ENCODE assay signal across 23 cellular contexts in genomic region chr1:4344065-4344753, GRCh38.
DNase-seq lines count a peak whose midpoint lies in the region; ATAC-seq and TF ChIP-seq lines count a peak whose summit lies in the region.
"Had no signal": no experiment of that assay in that cellular context is flagged by ENCODE, and none has a peak within 500 bp of the region (broad histone marks: within the 10 kb centered on the region; RNA-seq: fewer than 3 reads in every experiment).

No MANE protein-coding gene starts in this region.

- H3K9me3 ChIP-seq in CD8-positive, alpha-beta memory T cell (ENCODE audit: low read length) = no peaks in the 10 kb centered on the region
- H3K9me3 ChIP-seq: mucosa of descending colon, SJCRH30 had no signal

- intact Hi-C loops in activated B cell treated with CpG ODN at 0.5 μM for 24 hours (cut with micrococcal nuclease) = no loop called here
- intact Hi-C loops in activated CD4-positive, alpha-beta memory T cell treated with anti-CD3 and anti-CD28 coated beads for 36 hours (cut with micrococcal nuclease) = no loop called here

- H3K27ac Mint-ChIP-seq in stimulated activated naive CD8-positive, alpha-beta T cell treated with anti-CD3 and anti-CD28 coated beads, Interleukin-15, amount 100 ng/mL, for 72 hours = peak overlapping the region; percentile 93
- H3K27ac Mint-ChIP-seq in activated B cell treated with CpG ODN at 0.5 μM for 24 hours (no peak overlapping the region), type B pancreatic cell (peak overlapping the region; percentile 40)
- no peak overlapping the region for H3K27ac Mint-ChIP-seq in CD8-positive, alpha-beta memory T cell
- no peak overlapping the region for H3K27ac Mint-ChIP-seq in activated CD4-positive, alpha-beta memory T cell treated with anti-CD3 and anti-CD28 coated beads for 36 hours
- H3K27ac Mint-ChIP-seq: activated CD8-positive, alpha-beta T cell treated with anti-CD3 and anti-CD28 coated beads for 36 hours; activated naive CD4-positive, alpha-beta T cell treated with anti-CD3 and anti-CD28 coated beads, Interleukin-2, amount 50 U/mL, for 24 hours; CD14-positive monocyte; T-helper 1 cell treated with Interleukin-12 subunit alpha and Interleukin-12 subunit beta and Interleukin-4 antibody, amounts not matched to agents 30 μg/mL and 1 μg/mL, for 36 hours had no signal

- POLR2A ChIA-PET in activated B cell treated with CpG ODN at 0.5 μM for 24 hours (lab: Charles Lee) = no interaction called here
- POLR2A ChIA-PET in CD8-positive, alpha-beta memory T cell (lab: Charles Lee) = no interaction called here
- POLR2A ChIA-PET in activated CD4-positive, alpha-beta memory T cell treated with anti-CD3 and anti-CD28 coated beads for 36 hours (lab: Charles Lee) = no interaction called here

- H3K4me3 Mint-ChIP-seq in stimulated activated naive CD8-positive, alpha-beta T cell treated with anti-CD3 and anti-CD28 coated beads, Interleukin-15, amount 100 ng/mL, for 72 hours = no peak overlapping the region
- H3K4me3 Mint-ChIP-seq in activated B cell treated with CpG ODN at 0.5 μM for 24 hours (no peak overlapping the region), type B pancreatic cell (peak overlapping the region; percentile 60)
- no peak overlapping the region for H3K4me3 Mint-ChIP-seq in CD8-positive, alpha-beta memory T cell
- H3K4me3 Mint-ChIP-seq in activated CD4-positive, alpha-beta memory T cell treated with anti-CD3 and anti-CD28 coated beads for 36 hours = no peak overlapping the region
- H3K4me3 Mint-ChIP-seq: activated CD8-positive, alpha-beta T cell treated with anti-CD3 and anti-CD28 coated beads for 36 hours; activated naive CD4-positive, alpha-beta T cell treated with anti-CD3 and anti-CD28 coated beads, Interleukin-2, amount 50 U/mL, for 24 hours; CD14-positive monocyte; T-helper 1 cell treated with Interleukin-12 subunit alpha and Interleukin-12 subunit beta and Interleukin-4 antibody, amounts not matched to agents 30 μg/mL and 1 μg/mL, for 36 hours had no signal

- H3K36me3 Mint-ChIP-seq in activated B cell treated with CpG ODN at 0.5 μM for 24 hours (ENCODE audit: low read depth) (no peaks in the 10 kb centered on the region), type B pancreatic cell (no peaks in the 10 kb centered on the region)
- no peaks in the 10 kb centered on the region for H3K36me3 Mint-ChIP-seq in CD8-positive, alpha-beta memory T cell
- no peaks in the 10 kb centered on the region for H3K36me3 Mint-ChIP-seq in activated CD4-positive, alpha-beta memory T cell treated with anti-CD3 and anti-CD28 coated beads for 36 hours
- H3K36me3 Mint-ChIP-seq: CD14-positive monocyte had no signal

- CTCF ChIA-PET in activated B cell treated with CpG ODN at 0.5 μM for 24 hours (lab: Charles Lee) = no interaction called here
- CTCF ChIA-PET in CD8-positive, alpha-beta memory T cell (lab: Charles Lee) = no interaction called here
- CTCF ChIA-PET in activated CD4-positive, alpha-beta memory T cell treated with anti-CD3 and anti-CD28 coated beads for 36 hours (lab: Charles Lee) = no interaction called here

- no peaks in the 10 kb centered on the region for H3K27me3 ChIP-seq in CD8-positive, alpha-beta memory T cell (ENCODE audit: insufficient read depth, low read length, poor library complexity, severe bottlenecking)
- H3K27me3 ChIP-seq: SJCRH30 had no signal

- H3K36me3 ChIP-seq in CD8-positive, alpha-beta memory T cell (ENCODE audit: insufficient read depth, low read length) = no peaks in the 10 kb centered on the region
- H3K36me3 ChIP-seq: SJCRH30 had no signal

- TF ChIP-seq CTCF in activated B cell treated with CpG ODN at 0.5 μM for 24 hours (IDR thresholded peaks at IDR 0.05) (no peak), type B pancreatic cell (conservative IDR thresholded peaks at IDR 0.05) (no peak)

- no peak overlapping the region for H3K4me3 ChIP-seq in CD8-positive, alpha-beta memory T cell (ENCODE audit: low read length)
- H3K4me3 ChIP-seq: mucosa of descending colon, SJCRH30 had no signal

- DNase-seq in stimulated activated naive CD8-positive, alpha-beta T cell treated with anti-CD3 and anti-CD28 coated beads, Interleukin-15, amount 100 ng/mL, for 72 hours = no peak
- no peak for DNase-seq in stimulated activated naive CD8-positive, alpha-beta T cell treated with anti-CD3 and anti-CD28 coated beads, Interleukin-15, Interleukin-2, amounts not matched to agents 100 U/mL and 50 U/mL, for 24 hours
- DNase-seq in KBM-7 (peak; percentile 1), activated B cell treated with CpG ODN at 0.5 μM for 24 hours (no peak), type B pancreatic cell (ENCODE audit: extremely low spot score, unreplicated experiment) (no peak), NCI-H526 treated with DMSO at 0.1 percent for 48 hours (lab: John Stamatoyannopoulos, UW) (no peak)
- no peak for DNase-seq in CD8-positive, alpha-beta memory T cell
- DNase-seq in activated CD4-positive, alpha-beta memory T cell treated with anti-CD3 and anti-CD28 coated beads for 36 hours = no peak
- DNase-seq: activated CD8-positive, alpha-beta T cell treated with anti-CD3 and anti-CD28 coated beads for 36 hours; activated T-cell treated with anti-CD3 and anti-CD28 coated beads, Interleukin-2, amount 50 U/mL, for 1 hour; effector memory CD4-positive, alpha-beta T cell; GDM1; head of caudate nucleus; left ventricle myocardium superior; mucosa of descending colon; NCI-H2029 treated with DMSO at 0.1 percent for 48 hours; SJCRH30; stimulated activated CD4-positive, alpha-beta T cell treated with anti-CD3 and anti-CD28 coated beads, Interleukin-12 subunit alpha, Interleukin-12 subunit beta, amount 100 ng/mL, for 4 hours; stimulated activated CD8-positive, alpha-beta memory T cell treated with anti-CD3 and anti-CD28 coated beads, Interleukin-4, amount 100 ng/mL, for 48 hours had no signal

- peaks cover 5% of the 10 kb centered on the region for H3K4me1 Mint-ChIP-seq in stimulated activated naive CD8-positive, alpha-beta T cell treated with anti-CD3 and anti-CD28 coated beads, Interleukin-15, amount 100 ng/mL, for 72 hours
- H3K4me1 Mint-ChIP-seq in activated B cell treated with CpG ODN at 0.5 μM for 24 hours (no peaks in the 10 kb centered on the region), type B pancreatic cell (ENCODE audit: unreplicated experiment) (peaks cover 34% of the 10 kb centered on the region)
- no peaks in the 10 kb centered on the region for H3K4me1 Mint-ChIP-seq in CD8-positive, alpha-beta memory T cell
- no peaks in the 10 kb centered on the region for H3K4me1 Mint-ChIP-seq in activated CD4-positive, alpha-beta memory T cell treated with anti-CD3 and anti-CD28 coated beads for 36 hours (ENCODE audit: low read depth)
- H3K4me1 Mint-ChIP-seq: activated naive CD4-positive, alpha-beta T cell treated with anti-CD3 and anti-CD28 coated beads, Interleukin-2, amount 50 U/mL, for 24 hours; CD14-positive monocyte had no signal

- no peak overlapping the region for H3K27ac ChIP-seq in CD8-positive, alpha-beta memory T cell (ENCODE audit: low read depth, low read length)
- H3K27ac ChIP-seq: SJCRH30 had no signal

- H3K4me1 ChIP-seq in CD8-positive, alpha-beta memory T cell (ENCODE audit: insufficient read depth, low read length) = no peaks in the 10 kb centered on the region
- H3K4me1 ChIP-seq: SJCRH30 had no signal

- in situ Hi-C loops in KBM-7 (cut with MboI; ENCODE audit: low pct_unique_long_range_greater_than_20kb, low sequenced_read_pairs) = no loop called here

- H3K9me3 Mint-ChIP-seq in stimulated activated naive CD8-positive, alpha-beta T cell treated with anti-CD3 and anti-CD28 coated beads, Interleukin-15, amount 100 ng/mL, for 72 hours = no peaks in the 10 kb centered on the region
- no peaks in the 10 kb centered on the region for H3K9me3 Mint-ChIP-seq in activated B cell treated with CpG ODN at 0.5 μM for 24 hours
- peaks cover 4% of the 10 kb centered on the region for H3K9me3 Mint-ChIP-seq in type B pancreatic cell
- H3K9me3 Mint-ChIP-seq in CD8-positive, alpha-beta memory T cell = no peaks in the 10 kb centered on the region
- no peaks in the 10 kb centered on the region for H3K9me3 Mint-ChIP-seq in activated CD4-positive, alpha-beta memory T cell treated with anti-CD3 and anti-CD28 coated beads for 36 hours
- H3K9me3 Mint-ChIP-seq: activated CD8-positive, alpha-beta T cell treated with anti-CD3 and anti-CD28 coated beads for 36 hours; activated naive CD4-positive, alpha-beta T cell treated with anti-CD3 and anti-CD28 coated beads, Interleukin-2, amount 50 U/mL, for 24 hours had no signal

- ATAC-seq in stimulated activated naive CD8-positive, alpha-beta T cell treated with anti-CD3 and anti-CD28 coated beads, Interleukin-15, amount 100 ng/mL, for 72 hours = no peak
- ATAC-seq in stimulated activated naive CD8-positive, alpha-beta T cell treated with anti-CD3 and anti-CD28 coated beads, Interleukin-15, Interleukin-2, amounts not matched to agents 100 U/mL and 50 U/mL, for 24 hours = no peak
- ATAC-seq in activated B cell treated with CpG ODN at 0.5 μM for 24 hours (ENCODE audit: low read depth) = peak; percentile 45
- ATAC-seq: activated CD8-positive, alpha-beta T cell treated with anti-CD3 and anti-CD28 coated beads for 36 hours; HepG2; left ventricle myocardium superior; mucosa of descending colon had no signal

- peaks cover 7% of the 10 kb centered on the region for H3K27me3 Mint-ChIP-seq in stimulated activated naive CD8-positive, alpha-beta T cell treated with anti-CD3 and anti-CD28 coated beads, Interleukin-15, amount 100 ng/mL, for 72 hours
- H3K27me3 Mint-ChIP-seq in activated B cell treated with CpG ODN at 0.5 μM for 24 hours (peaks cover 4% of the 10 kb centered on the region), type B pancreatic cell (peaks cover 8% of the 10 kb centered on the region)
- peaks cover 0 to 4% of the 10 kb centered on the region in 2 donors for H3K27me3 Mint-ChIP-seq in CD8-positive, alpha-beta memory T cell
- H3K27me3 Mint-ChIP-seq in activated CD4-positive, alpha-beta memory T cell treated with anti-CD3 and anti-CD28 coated beads for 36 hours = peaks cover 2% of the 10 kb centered on the region
- H3K27me3 Mint-ChIP-seq: activated CD8-positive, alpha-beta T cell treated with anti-CD3 and anti-CD28 coated beads for 36 hours; activated naive CD4-positive, alpha-beta T cell treated with anti-CD3 and anti-CD28 coated beads, Interleukin-2, amount 50 U/mL, for 24 hours had no signal

Comparison
In these comparisons a context has a peak if more than half of its experiments do, and no peak if none do; other contexts are left out.
1. H3K27ac Mint-ChIP-seq: peak in stimulated activated naive CD8-positive, alpha-beta T cell treated with anti-CD3 and anti-CD28 coated beads, Interleukin-15, amount 100 ng/mL, for 72 hours (2 of 2) and type B pancreatic cell (single experiment); none in activated B cell treated with CpG ODN at 0.5 μM for 24 hours (single experiment), CD8-positive, alpha-beta memory T cell (0 of 8) and activated CD4-positive, alpha-beta memory T cell treated with anti-CD3 and anti-CD28 coated beads for 36 hours (single experiment).